12 cellular contexts compared by ENCODE assay signal in the genomic region with DNA sequence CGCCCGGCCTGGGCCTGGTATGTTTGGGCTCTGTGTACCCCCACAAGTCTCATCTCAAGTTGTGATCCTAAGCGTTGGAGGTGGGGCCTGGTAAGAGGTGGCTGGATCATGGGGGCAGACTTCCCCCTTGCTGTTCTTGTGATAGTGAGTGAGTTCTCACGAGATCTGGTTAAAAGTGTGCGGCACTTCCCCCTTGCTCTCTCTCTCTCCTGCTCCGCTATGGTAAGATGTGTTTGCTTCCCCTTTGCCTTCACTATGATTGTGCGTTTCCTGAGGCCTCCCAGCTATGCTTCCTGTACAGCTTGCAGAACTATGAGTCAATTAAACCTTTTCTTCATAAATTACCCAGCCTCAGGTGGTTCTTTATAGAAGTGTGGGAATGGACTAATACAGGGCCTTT. TPM values are rescaled to one million over a fixed set of nuclear protein-coding genes. Genes with fewer than 3 reads are reported as not detected.
A peak's percentile ranks its signal among the peaks of the same experiment; 100 is the strongest.
DNase-seq lines count a peak whose midpoint lies in the region; ATAC-seq and TF ChIP-seq lines count a peak whose summit lies in the region.
"Had no signal": no experiment of that assay in that cellular context is flagged by ENCODE, and none has a peak within 500 bp of the region (broad histone marks: within the 10 kb centered on the region; RNA-seq: fewer than 3 reads in every experiment).

No MANE protein-coding gene starts in this region.

- no peaks in the 10 kb centered on the region for H3K27me3 Mint-ChIP-seq in T-helper 1 cell treated with Interleukin-12 subunit alpha and Interleukin-12 subunit beta and Interleukin-4 antibody, amounts not matched to agents 30 μg/mL and 1 μg/mL, for 36 hours (ENCODE audit: low read depth)
- peaks cover 3% of the 10 kb centered on the region for H3K27me3 Mint-ChIP-seq in endothelial cell (ENCODE audit: unreplicated experiment)

- H3K4me3 ChIP-seq in GM12864 (ENCODE audit: low read depth, low read length), result no peak overlapping the region
- H3K4me3 ChIP-seq: tibial nerve had no signal

- TF ChIP-seq CTCF in GM12864 (IDR thresholded peaks at IDR 0.05; ENCODE audit: low read depth, low read length, missing control alignments) (no peak), endothelial cell (IDR thresholded peaks at IDR 0.05; ENCODE audit: unreplicated experiment) (no peak)

- H3K4me1 Mint-ChIP-seq in T-helper 1 cell treated with Interleukin-12 subunit alpha and Interleukin-12 subunit beta and Interleukin-4 antibody, amounts not matched to agents 30 μg/mL and 1 μg/mL, for 36 hours (ENCODE audit: low read depth), result peaks cover 32% of the 10 kb centered on the region
- H3K4me1 Mint-ChIP-seq in endothelial cell (ENCODE audit: unreplicated experiment), result peaks cover 33% of the 10 kb centered on the region

- no peak for ATAC-seq in GM18909 (IDR thresholded peaks at IDR 0.05; ENCODE audit: poor library complexity, unreplicated experiment)
- ATAC-seq in GM21390 (IDR thresholded peaks at IDR 0.05; ENCODE audit: unreplicated experiment), result no peak
- ATAC-seq: naive thymus-derived CD8-positive, alpha-beta T cell had no signal

- DNase-seq in AML-193 (lab: John Stamatoyannopoulos, UW) (peak; percentile 42 to 51), GM12864 (ENCODE audit: low read depth) (peak; percentile 43), endothelial cell (ENCODE audit: low spot score) (no peak), cerebellum (ENCODE audit: low spot score) (no peak), OCI-M2 (lab: John Stamatoyannopoulos, UW; ENCODE audit: unreplicated experiment) (no peak)
- DNase-seq: cortex of kidney, NCI-H1105 had no signal

- H3K27ac Mint-ChIP-seq in T-helper 1 cell treated with Interleukin-12 subunit alpha and Interleukin-12 subunit beta and Interleukin-4 antibody, amounts not matched to agents 30 μg/mL and 1 μg/mL, for 36 hours, result peak overlapping the region; percentile 87
- H3K27ac Mint-ChIP-seq in endothelial cell (ENCODE audit: unreplicated experiment), result peak overlapping the region; percentile 82

- peak overlapping the region; percentile 26 for H3K4me3 Mint-ChIP-seq in T-helper 1 cell treated with Interleukin-12 subunit alpha and Interleukin-12 subunit beta and Interleukin-4 antibody, amounts not matched to agents 30 μg/mL and 1 μg/mL, for 36 hours
- H3K4me3 Mint-ChIP-seq in endothelial cell (ENCODE audit: unreplicated experiment), result no peak overlapping the region

- peaks cover 3% of the 10 kb centered on the region for H3K9me3 Mint-ChIP-seq in T-helper 1 cell treated with Interleukin-12 subunit alpha and Interleukin-12 subunit beta and Interleukin-4 antibody, amounts not matched to agents 30 μg/mL and 1 μg/mL, for 36 hours
- no peaks in the 10 kb centered on the region for H3K9me3 Mint-ChIP-seq in endothelial cell (ENCODE audit: unreplicated experiment)
- H3K9me3 Mint-ChIP-seq: naive thymus-derived CD8-positive, alpha-beta T cell had no signal

- peaks cover 11% of the 10 kb centered on the region for H3K36me3 Mint-ChIP-seq in T-helper 1 cell treated with Interleukin-12 subunit alpha and Interleukin-12 subunit beta and Interleukin-4 antibody, amounts not matched to agents 30 μg/mL and 1 μg/mL, for 36 hours (ENCODE audit: low read depth)
- H3K36me3 Mint-ChIP-seq in endothelial cell (ENCODE audit: low read depth, unreplicated experiment), result no peaks in the 10 kb centered on the region

RNA-seq across cellular contexts. Expression of gene CHST7, which starts 53.0 kb away (rescaled TPM):
- total RNA-seq in endothelial cell (ENCODE audit: unreplicated experiment) (54.6 TPM), cerebellum (12.2 TPM)

Comparison
In these comparisons a context has a peak if more than half of its experiments do, and no peak if none do; other contexts are left out.
1. DNase-seq: peak in AML-193 (2 of 2) and GM12864 (single experiment); none in endothelial cell (single experiment), cerebellum (single experiment) and OCI-M2 (single experiment).